Comparison of ENCODE assay signal across 21 cellular contexts in the genomic region with DNA sequence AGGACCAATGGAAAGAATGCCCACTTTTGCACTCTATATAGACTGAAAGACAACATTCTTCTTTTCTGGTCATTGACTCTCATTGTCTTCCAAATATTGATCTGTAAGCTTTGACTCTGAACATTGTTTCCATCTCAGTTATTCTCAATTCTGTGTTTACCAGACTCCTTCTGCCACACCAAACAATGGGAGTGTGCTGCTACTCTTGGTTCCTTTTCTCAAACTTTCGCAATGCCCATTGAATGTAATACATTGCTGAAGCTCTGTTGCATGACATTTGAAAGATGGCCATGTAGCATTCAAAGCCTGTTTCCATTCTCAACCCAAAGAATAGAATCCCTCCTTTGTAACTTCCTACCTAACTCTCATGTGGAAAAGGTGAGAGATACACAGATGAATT.
DNase-seq lines count a peak whose midpoint lies in the region; ATAC-seq, FAIRE-seq and TF ChIP-seq lines count a peak whose summit lies in the region.
"Had no signal": no experiment of that assay in that cellular context is flagged by ENCODE, and none has a peak within 500 bp of the region (broad histone marks: within the 10 kb centered on the region; RNA-seq: fewer than 3 reads in every experiment).

No MANE protein-coding gene starts in this region.

- TF ChIP-seq CTCF in PC-3 (conservative IDR thresholded peaks at IDR 0.05; ENCODE audit: low read depth, low read length) (no peak), keratinocyte (optimal IDR thresholded peaks at IDR 0.05 in 1 of 3, IDR thresholded peaks at IDR 0.05 in 1 of 3, conservative IDR thresholded peaks at IDR 0.05 in 1 of 3; ENCODE audit: extremely low read depth in 1 of 3, insufficient read depth in 2 of 3, low read length in 3 of 3) (no peak), BE2C (IDR thresholded peaks at IDR 0.05; ENCODE audit: low read depth, low read length) (no peak)

- no peaks in the 10 kb centered on the region for H4K20me1 ChIP-seq in PC-3 (ENCODE audit: low read length)
- H4K20me1 ChIP-seq in keratinocyte (ENCODE audit: control insufficient read depth, extremely low read depth, insufficient read depth, low read length): no peaks in the 10 kb centered on the region

- DNase-seq in SIG-M5 treated with dmso at 0.1 percent for 504 hours (lab: John Stamatoyannopoulos, UW; ENCODE audit: unreplicated experiment) (peak; percentile 7), SIG-M5 (lab: John Stamatoyannopoulos, UW) (no peak), PC-3 (no peak), keratinocyte (ENCODE audit: low read depth, low spot score) (no peak), A172 (ENCODE audit: low spot score) (no peak), BE2C (no peak)
- DNase-seq in effector memory CD4-positive, alpha-beta T cell: no peak
- DNase-seq: CD4-positive, CD25-positive, alpha-beta regulatory T cell; DMS53; Kasumi-1; NCI-H1436; NCI-H2029 treated with DMSO at 0.1 percent for 48 hours; NCI-H2171 treated with DMSO at 0.1 percent for 48 hours; NCI-H446 treated with DMSO at 0.1 percent for 48 hours; NK-92 treated with Interleukin-12 subunit alpha and Interleukin-12 subunit beta, amount 100 ng/mL, for 24 hours; SK-N-SH had no signal

- no peaks in the 10 kb centered on the region for H3K36me3 ChIP-seq in PC-3 (ENCODE audit: low read depth, low read length)
- no peaks in the 10 kb centered on the region for H3K36me3 ChIP-seq in keratinocyte (ENCODE audit: control insufficient read depth in 2 of 2, extremely low read depth in 1 of 2, insufficient read depth in 2 of 2, low read length in 2 of 2)
- H3K36me3 ChIP-seq in effector memory CD4-positive, alpha-beta T cell (ENCODE audit: control insufficient read depth, insufficient read depth, low read length): no peaks in the 10 kb centered on the region
- no peaks in the 10 kb centered on the region for H3K36me3 ChIP-seq in BE2C

- no peaks in the 10 kb centered on the region for H3K27me3 ChIP-seq in PC-3 (ENCODE audit: low read length)
- H3K27me3 ChIP-seq in keratinocyte (ENCODE audit: control insufficient read depth, extremely low read depth, insufficient read depth, low read length): no peaks in the 10 kb centered on the region
- H3K27me3 ChIP-seq in effector memory CD4-positive, alpha-beta T cell (replicated peaks; ENCODE audit: control insufficient read depth, insufficient read depth, low read length, poor library complexity, severe bottlenecking): no peaks in the 10 kb centered on the region
- H3K27me3 ChIP-seq in BE2C: no peaks in the 10 kb centered on the region

- H3F3A ChIP-seq in PC-3 (ENCODE audit: low read length, unreplicated experiment): peaks cover 24% of the 10 kb centered on the region

- H3K79me2 ChIP-seq in PC-3 (ENCODE audit: low read length) (peaks cover 12% of the 10 kb centered on the region; the same call in 1 of the 2 replicates), keratinocyte (ENCODE audit: control insufficient read depth, insufficient read depth, low read length) (no peaks in the 10 kb centered on the region)

- peaks cover 80% of the 10 kb centered on the region for H3K4me1 ChIP-seq in PC-3 (ENCODE audit: insufficient read depth, low read length)
- H3K4me1 ChIP-seq in keratinocyte (ENCODE audit: control insufficient read depth, extremely low read depth, insufficient read depth, low read length): peaks cover 51% of the 10 kb centered on the region
- H3K4me1 ChIP-seq in effector memory CD4-positive, alpha-beta T cell (ENCODE audit: control insufficient read depth, insufficient read depth, low read length, poor library complexity, severe bottlenecking): no peaks in the 10 kb centered on the region
- H3K4me1 ChIP-seq in BE2C: no peaks in the 10 kb centered on the region

- TF ChIP-seq RAD21 in Ishikawa (IDR thresholded peaks at IDR 0.05; ENCODE audit: low read depth): no peak

- H3K4me2 ChIP-seq in PC-3 (ENCODE audit: low read length) (no peak overlapping the region), keratinocyte (ENCODE audit: control insufficient read depth, extremely low read depth, insufficient read depth, low read depth, low read length) (no peak overlapping the region)
- H3K4me2 ChIP-seq: SK-N-SH had no signal

- H3K27ac ChIP-seq in PC-3 (ENCODE audit: low read length): peak overlapping the region; percentile 99
- peak overlapping the region; percentile 85 for H3K27ac ChIP-seq in keratinocyte (ENCODE audit: control insufficient read depth, insufficient read depth, low read length)
- no peak overlapping the region for H3K27ac ChIP-seq in effector memory CD4-positive, alpha-beta T cell (ENCODE audit: insufficient read depth, low read length, poor library complexity, severe bottlenecking)

- POLR2A ChIA-PET in PC-3 (lab: Charles Lee; ENCODE audit: unreplicated experiment): interaction anchor here (0.5 to 0.6 kb wide), 2 partner anchors 27 to 789 kb away, joined by 3 to 5 read pairs; no protein-coding TSS in a partner anchor

- H3K9me3 ChIP-seq in PC-3 (ENCODE audit: low read length) (no peaks in the 10 kb centered on the region), keratinocyte (ENCODE audit: control insufficient read depth, low read depth, low read length) (no peaks in the 10 kb centered on the region), BE2C (no peaks in the 10 kb centered on the region)
- H3K9me3 ChIP-seq in effector memory CD4-positive, alpha-beta T cell (ENCODE audit: control insufficient read depth, low read length): no peaks in the 10 kb centered on the region
- H3K9me3 ChIP-seq: SK-N-SH had no signal

- H3K9ac ChIP-seq in PC-3 (ENCODE audit: low read length) (peak overlapping the region; percentile 90; the same call in 1 of the 2 replicates), keratinocyte (ENCODE audit: control insufficient read depth, extremely low read depth, insufficient read depth, low read length) (no peak overlapping the region)
- H3K9ac ChIP-seq: SK-N-SH had no signal

- ATAC-seq in PC-3: no peak
- ATAC-seq: Panc1, Right ventricle myocardium inferior had no signal

- CTCF ChIA-PET in PC-3 (lab: Charles Lee): no interaction called here

- no peak overlapping the region for H2AFZ ChIP-seq in PC-3 (ENCODE audit: low read length)
- H2AFZ ChIP-seq in keratinocyte (ENCODE audit: control insufficient read depth, low read length): no peak overlapping the region

- H3K9me2 ChIP-seq in PC-3 (replicated peaks; ENCODE audit: low read length): no peaks in the 10 kb centered on the region
- H3K9me2 ChIP-seq: SK-N-SH had no signal

- FAIRE-seq in keratinocyte (lab: Jason Lieb, UNC): peak; percentile 56
- FAIRE-seq: A204.1, H54 had no signal

- H3K9me1 ChIP-seq in keratinocyte (ENCODE audit: control insufficient read depth, extremely low read depth, insufficient read depth, low read length): no peaks in the 10 kb centered on the region

- dilution Hi-C loops in keratinocyte (cut with MboI; ENCODE audit: extremely low pct_ligation_motif_present, low sequenced_read_pairs): no loop called here

- no peak for TF ChIP-seq EP300 in Ishikawa (IDR thresholded peaks at IDR 0.05; ENCODE audit: borderline replicate concordance)

- intact Hi-C loops in PC-3 (cut with micrococcal nuclease): no loop called here

- H3K4me3 ChIP-seq in PC-3 (ENCODE audit: low read length): no peak overlapping the region
- no peak overlapping the region for H3K4me3 ChIP-seq in keratinocyte (ENCODE audit: control insufficient read depth in 2 of 3, extremely low read depth in 1 of 3, insufficient read depth in 2 of 3, low read depth in 1 of 3, low read length in 3 of 3)
- no peak overlapping the region for H3K4me3 ChIP-seq in effector memory CD4-positive, alpha-beta T cell (ENCODE audit: insufficient read depth, low read depth, low read length, poor library complexity, severe bottlenecking)
- no peak overlapping the region for H3K4me3 ChIP-seq in BE2C (ENCODE audit: low read depth, low read length)

- BruUV-seq in PC-3 (replicated peaks; lab: Mats Ljungman, UMichigan): no TSS peak

TF ChIP-seq in Ishikawa, 13 proteins besides CTCF, POLR2A, EP300 and RAD21:
- TF ChIP-seq TCF12 (IDR thresholded peaks at IDR 0.05; ENCODE audit: low read depth) (no peak), CEBPB (IDR thresholded peaks at IDR 0.05) (peak; percentile 50; the same call in 1 of the 2 replicates)
TF ChIP-seq in Ishikawa: peak in this region for 1.
